In the genomic region with DNA sequence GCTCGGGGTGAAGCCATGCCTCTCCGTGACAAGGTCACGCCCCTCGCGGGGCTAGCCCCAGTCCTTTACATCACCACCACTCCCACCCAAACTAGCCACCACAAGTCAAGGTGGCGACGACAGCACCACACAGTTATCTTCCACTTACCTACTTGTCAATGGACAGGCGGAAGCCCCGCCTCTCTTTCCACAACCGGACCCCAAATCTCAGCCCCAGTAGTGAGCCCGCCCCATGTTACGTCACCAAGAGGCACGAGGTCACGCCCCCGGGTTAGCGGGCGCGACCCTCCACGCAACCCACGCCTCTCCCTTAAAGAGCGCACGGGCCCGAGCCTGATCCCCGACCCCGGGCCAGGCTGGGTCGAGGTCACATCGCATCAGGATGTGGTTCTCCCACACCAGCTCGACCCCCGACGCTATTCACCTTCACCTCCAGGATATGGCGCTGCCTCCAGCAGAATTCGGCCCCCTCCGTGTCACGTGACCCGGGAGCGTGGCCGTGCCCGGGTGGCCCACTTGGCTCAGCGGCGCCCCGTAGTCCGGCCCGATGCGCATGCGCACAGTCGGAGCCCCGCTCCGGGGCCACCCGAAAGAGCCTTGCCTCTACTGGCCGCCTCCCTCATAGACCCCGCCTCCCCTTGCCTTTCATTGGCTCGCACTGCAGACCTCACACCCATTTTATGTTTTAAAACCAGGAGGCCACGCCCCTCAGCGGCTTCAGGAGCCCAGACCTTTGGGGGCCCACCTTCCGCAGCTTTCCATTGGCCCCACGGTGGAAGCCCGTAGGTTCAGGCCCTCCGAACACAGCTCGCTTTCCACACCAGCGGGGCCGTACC, we compare ENCODE assay signal across 8 cellular contexts. TPM values are rescaled to one million over a fixed set of nuclear protein-coding genes. Genes with fewer than 3 reads are reported as not detected.
A peak's percentile ranks its signal among the peaks of the same experiment; 100 is the strongest.
DNase-seq lines count a peak whose midpoint lies in the region; ATAC-seq and TF ChIP-seq lines count a peak whose summit lies in the region.

No MANE protein-coding gene starts in this region.

- H3K36me3 ChIP-seq in right atrium auricular region (peaks cover 24% of the 10 kb centered on the region), prostate gland (no peaks in the 10 kb centered on the region), urinary bladder (ENCODE audit: insufficient read depth) (no peaks in the 10 kb centered on the region)

- peak; percentile 52 for TF ChIP-seq POLR2A in prostate gland (IDR thresholded peaks at IDR 0.05)

- peak; percentile 90 for ATAC-seq in GM18502 (IDR thresholded peaks at IDR 0.05; ENCODE audit: poor library complexity, unreplicated experiment)
- peak; percentile 87 for ATAC-seq in HG02943 (IDR thresholded peaks at IDR 0.05; ENCODE audit: low read depth, unreplicated experiment)

- H3K27me3 ChIP-seq in right atrium auricular region, result no peaks in the 10 kb centered on the region
- H3K27me3 ChIP-seq in prostate gland (replicated peaks; ENCODE audit: insufficient read depth), result no peaks in the 10 kb centered on the region

- under 1% methylated on average over 59 of the region's 61 CpGs for WGBS in prostate gland
- under 1% methylated on average over 61 of the region's 61 CpGs for WGBS in urinary bladder

- intact Hi-C loops in prostate gland (cut with DNase I), result loop anchor here (1.0 kb wide), 1 partner anchor 17 kb away; no protein-coding TSS in a partner anchor

- H3K9me3 ChIP-seq in right atrium auricular region (no peaks in the 10 kb centered on the region), prostate gland (no peaks in the 10 kb centered on the region)

- H3K27ac ChIP-seq in right atrium auricular region, result peak overlapping the region; percentile 94 to 96
- peak overlapping the region; percentile 82 to 84 for H3K27ac ChIP-seq in prostate gland
- H3K27ac ChIP-seq in urinary bladder (ENCODE audit: low read depth), result peak overlapping the region; percentile 90

- DNase-seq in NCI-H187 (lab: John Stamatoyannopoulos, UW) (peak; percentile 75 to 91), T-helper 2 cell (peak; percentile 90 to 98 (median 95)), anterior cingulate cortex (lab: John Stamatoyannopoulos, UW) (peak; percentile 62 to 98 (median 95)), right atrium auricular region (ENCODE audit: low spot score) (peak; percentile 99), prostate gland (ENCODE audit: low spot score) (peak; percentile 95)

- H3K4me1 ChIP-seq in right atrium auricular region (peaks cover 0 to 30% of the 10 kb centered on the region in 2 donors), prostate gland (replicated peaks) (no peaks in the 10 kb centered on the region), urinary bladder (ENCODE audit: insufficient read depth) (no peaks in the 10 kb centered on the region)

- TF ChIP-seq CTCF in right atrium auricular region (IDR thresholded peaks at IDR 0.05) (no peak), prostate gland (IDR thresholded peaks at IDR 0.05) (peak in 1 of 4 experiments; percentile 38)

- H3K4me3 ChIP-seq in right atrium auricular region, result peak overlapping the region; percentile 53 to 71
- H3K4me3 ChIP-seq in prostate gland, result peak overlapping the region; percentile 64 to 83
- peak overlapping the region; percentile 63 for H3K4me3 ChIP-seq in urinary bladder (ENCODE audit: low read depth, low read length)

RNA-seq across cellular contexts. Expression of a gene that starts 18.2 kb away (rescaled TPM):
- total RNA-seq in right atrium auricular region, result 10 to 100 TPM; 17.3 to 28.9 TPM
- 10 to 100 TPM; 12.2 to 30.4 TPM for total RNA-seq in prostate gland
- 12.8 TPM for total RNA-seq in urinary bladder
- polyA plus RNA-seq in urinary bladder, result 35.6 TPM

RNA-seq across cellular contexts. Expression of a gene that starts 43.4 kb away (rescaled TPM):
- total RNA-seq in right atrium auricular region (not detected), prostate gland (not detected), urinary bladder (not detected)
- not detected for polyA plus RNA-seq in urinary bladder

Comparison
In these comparisons a context has a peak if more than half of its experiments do, and no peak if none do; other contexts are left out.
1. Peak in every context shown above with its lines: DNase-seq, ATAC-seq, H3K4me3 ChIP-seq and H3K27ac ChIP-seq.